Comparison of ENCODE assay signal across 27 cellular contexts in the genomic region with DNA sequence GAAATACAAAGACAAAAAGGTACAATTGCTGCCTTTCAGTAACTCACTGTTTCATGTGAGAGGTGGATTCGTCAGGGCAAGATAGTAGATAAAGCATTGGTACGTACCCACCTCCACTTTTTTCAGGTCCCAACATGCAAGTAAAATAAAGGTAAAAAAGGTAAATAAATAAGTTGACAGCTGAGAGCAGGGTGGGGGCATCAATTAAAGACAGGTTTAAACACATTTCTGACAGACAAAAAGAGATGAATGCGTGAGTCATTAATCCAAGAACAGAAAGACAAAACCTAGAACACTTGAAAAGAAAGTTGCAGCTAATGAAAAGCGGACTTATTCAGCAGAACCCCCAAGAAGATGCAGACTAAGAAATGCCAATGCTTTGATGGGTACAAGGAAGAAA.
DNase-seq lines count a peak whose midpoint lies in the region; ATAC-seq and TF ChIP-seq lines count a peak whose summit lies in the region.
"Had no signal": no experiment of that assay in that cellular context is flagged by ENCODE, and none has a peak within 500 bp of the region (broad histone marks: within the 10 kb centered on the region; RNA-seq: fewer than 3 reads in every experiment).

No MANE protein-coding gene starts in this region.

- DNase-seq in NCI-H1105 treated with DMSO at 0.1 percent for 48 hours (lab: John Stamatoyannopoulos, UW), result peak; percentile 24
- DNase-seq in NCI-H1105 (lab: John Stamatoyannopoulos, UW), result no peak
- DNase-seq in IMR-90, result no peak
- no peak for DNase-seq in brain microvascular endothelial cell
- no peak for DNase-seq in osteoblast (ENCODE audit: insufficient read length, low spot score, missing footprints)
- DNase-seq in chondrocyte (ENCODE audit: low spot score), result no peak
- no peak for DNase-seq in esophagus squamous epithelium (lab: John Stamatoyannopoulos, UW)
- no peak for DNase-seq in psoas muscle
- DNase-seq: activated CD8-positive, alpha-beta T cell treated with anti-CD3 and anti-CD28 coated beads for 36 hours; anterior cingulate cortex; central memory CD4-positive, alpha-beta T cell; GOT3; left lung; naive B cell; NCI-H1417; NCI-H524 treated with DMSO at 0.1 percent for 48 hours; stimulated activated naive B cell treated with anti-CD40 and anti-IgM and Interleukin-4, amounts not matched to agents 10 μg/mL and 1 μg/mL and 100 μg/mL, for 72 hours; T-helper 2 cell had no signal

- peak overlapping the region; percentile 70 for H2AK5ac ChIP-seq in IMR-90 (ENCODE audit: low read depth, low read length)

- no peaks in the 10 kb centered on the region for H3K27me3 Mint-ChIP-seq in chondrocyte (ENCODE audit: low read depth)
- H3K27me3 Mint-ChIP-seq: activated CD8-positive, alpha-beta T cell treated with anti-CD3 and anti-CD28 coated beads for 36 hours; activated naive CD8-positive, alpha-beta T cell; naive B cell; progenitor cell of endocrine pancreas; stimulated activated naive B cell treated with anti-CD40 and anti-IgM and Interleukin-4, amounts not matched to agents 10 μg/mL and 1 μg/mL and 100 μg/mL, for 72 hours had no signal

- dilution Hi-C loops in IMR-90 (cut with HindIII; ENCODE audit: low sequenced_read_pairs, unreplicated experiment), result no loop called here

- peak overlapping the region; percentile 78; the same call in 1 of the 2 replicates for H3K18ac ChIP-seq in IMR-90 (ENCODE audit: low read depth, low read length)

- peak overlapping the region; percentile 90 for H4K91ac ChIP-seq in IMR-90 (ENCODE audit: insufficient read depth, low read depth, low read length)

- CTCF ChIA-PET in IMR-90 (lab: Yijun Ruan, JAX), result no interaction called here

- no peak overlapping the region for H3K4me3 ChIP-seq in IMR-90 (ENCODE audit: insufficient read depth, low read depth, low read length)
- H3K4me3 ChIP-seq in brain microvascular endothelial cell (ENCODE audit: low read depth, low read length), result peak overlapping the region; percentile 18
- H3K4me3 ChIP-seq in osteoblast (ENCODE audit: insufficient read depth, low read length), result no peak overlapping the region
- H3K4me3 ChIP-seq in esophagus squamous epithelium, result no peak overlapping the region
- no peak overlapping the region for H3K4me3 ChIP-seq in psoas muscle
- H3K4me3 ChIP-seq: GM12878, left lung, SK-N-MC, suprapubic skin had no signal

- H3K9me1 ChIP-seq in IMR-90 (ENCODE audit: insufficient read depth, low read length), result no peaks in the 10 kb centered on the region

- H3K9me3 Mint-ChIP-seq in chondrocyte (ENCODE audit: low read depth), result no peaks in the 10 kb centered on the region
- H3K9me3 Mint-ChIP-seq: mesothelial cell of epicardium had no signal

- H3K36me3 ChIP-seq in IMR-90 (ENCODE audit: control insufficient read depth, insufficient read depth, low read length), result no peaks in the 10 kb centered on the region
- no peaks in the 10 kb centered on the region for H3K36me3 ChIP-seq in brain microvascular endothelial cell (replicated peaks)
- H3K36me3 ChIP-seq in osteoblast (ENCODE audit: insufficient read depth, low read length), result no peaks in the 10 kb centered on the region
- H3K36me3 ChIP-seq in esophagus squamous epithelium, result no peaks in the 10 kb centered on the region
- no peaks in the 10 kb centered on the region for H3K36me3 ChIP-seq in psoas muscle (ENCODE audit: insufficient read depth in 1 of 2, low read depth in 1 of 2)
- H3K36me3 ChIP-seq: left lung, neutrophil, suprapubic skin had no signal

- ATAC-seq in IMR-90 (ENCODE audit: low read depth) (no peak), psoas muscle (no peak)
- ATAC-seq: activated CD8-positive, alpha-beta T cell treated with anti-CD3 and anti-CD28 coated beads for 36 hours; GM12878; left lung; sciatic nerve; stimulated activated naive B cell treated with anti-CD40 and anti-IgM and Interleukin-4, amounts not matched to agents 10 μg/mL and 1 μg/mL and 100 μg/mL, for 72 hours had no signal

- H3K79me2 ChIP-seq in osteoblast (ENCODE audit: insufficient read depth, low read length), result no peaks in the 10 kb centered on the region

- H4K20me1 ChIP-seq in IMR-90 (ENCODE audit: insufficient read depth, low read length) (no peaks in the 10 kb centered on the region), osteoblast (ENCODE audit: insufficient read depth, low read length) (no peaks in the 10 kb centered on the region)

- no TSS peak for BruUV-seq in IMR-90 (replicated peaks; lab: Mats Ljungman, UMichigan)

- TF ChIP-seq RAD21 in IMR-90 (IDR thresholded peaks at IDR 0.05; ENCODE audit: low read length), result no peak

- H3K79me1 ChIP-seq in IMR-90 (ENCODE audit: low read depth in 1 of 2, low read length in 2 of 2), result peaks cover 0 to 8% of the 10 kb centered on the region in 2 experiments; a peak in 1 of 4 replicates

- peak overlapping the region; percentile 87 to 92 for H4K8ac ChIP-seq in IMR-90 (ENCODE audit: low read depth in 2 of 2, low read length in 2 of 2)

- no peak overlapping the region for H2AK9ac ChIP-seq in IMR-90 (replicated peaks; ENCODE audit: low read depth, low read length, poor library complexity)

- H2BK120ac ChIP-seq in IMR-90 (ENCODE audit: low read depth, low read length), result peak overlapping the region; percentile 98

- no peak for TF ChIP-seq CTCF in IMR-90 (conservative IDR thresholded peaks at IDR 0.05; ENCODE audit: low read depth, low read length)
- TF ChIP-seq CTCF in brain microvascular endothelial cell (IDR thresholded peaks at IDR 0.05; ENCODE audit: low read depth, low read length, missing control alignments), result no peak
- no peak for TF ChIP-seq CTCF in osteoblast (IDR thresholded peaks at IDR 0.05; ENCODE audit: extremely low read depth, low read depth, low read length)
- no peak for TF ChIP-seq CTCF in chondrocyte (IDR thresholded peaks at IDR 0.05)
- TF ChIP-seq CTCF in esophagus squamous epithelium (IDR thresholded peaks at IDR 0.05), result no peak
- no peak for TF ChIP-seq CTCF in psoas muscle (IDR thresholded peaks at IDR 0.05)

- POLR2A ChIA-PET in IMR-90 (lab: Charles Lee; ENCODE audit: unreplicated experiment), result no interaction called here

- H3K56ac ChIP-seq in IMR-90 (ENCODE audit: extremely low read depth, insufficient read depth, low read length), result peak overlapping the region; percentile 54

- H3K36me3 Mint-ChIP-seq in chondrocyte (ENCODE audit: low read depth), result no peaks in the 10 kb centered on the region
- H3K36me3 Mint-ChIP-seq: activated naive CD8-positive, alpha-beta T cell; mesothelial cell of epicardium; naive B cell; stimulated activated naive B cell treated with anti-CD40 and anti-IgM and Interleukin-4, amounts not matched to agents 10 μg/mL and 1 μg/mL and 100 μg/mL, for 72 hours had no signal

- no peak overlapping the region for H3K9ac ChIP-seq in IMR-90 (ENCODE audit: low read depth, low read length)

- H2AFZ ChIP-seq in IMR-90 (replicated peaks; ENCODE audit: low read length, poor library complexity) (no peak overlapping the region), osteoblast (ENCODE audit: low read length) (no peak overlapping the region)

- H3K27ac Mint-ChIP-seq in chondrocyte (ENCODE audit: unreplicated experiment), result no peak overlapping the region
- H3K27ac Mint-ChIP-seq: activated CD8-positive, alpha-beta T cell treated with anti-CD3 and anti-CD28 coated beads for 36 hours; activated naive CD8-positive, alpha-beta T cell; naive B cell; progenitor cell of endocrine pancreas; stimulated activated naive B cell treated with anti-CD40 and anti-IgM and Interleukin-4, amounts not matched to agents 10 μg/mL and 1 μg/mL and 100 μg/mL, for 72 hours had no signal

- peak overlapping the region; percentile 62; the same call in 1 of the 2 replicates for H4K5ac ChIP-seq in IMR-90 (ENCODE audit: low read depth, low read length)

- peak overlapping the region; percentile 87 for H3K4ac ChIP-seq in IMR-90 (ENCODE audit: low read depth, low read length)

- H3K9me3 ChIP-seq in IMR-90 (ENCODE audit: control insufficient read depth, insufficient read depth, low read length) (no peaks in the 10 kb centered on the region), osteoblast (ENCODE audit: low read depth, low read length) (no peaks in the 10 kb centered on the region), esophagus squamous epithelium (no peaks in the 10 kb centered on the region), psoas muscle (no peaks in the 10 kb centered on the region)
- H3K9me3 ChIP-seq: left lung, neutrophil, suprapubic skin had no signal

- H3K4me2 ChIP-seq in IMR-90 (ENCODE audit: low read depth, low read length), result no peak overlapping the region
- H3K4me2 ChIP-seq in osteoblast (ENCODE audit: insufficient read depth, low read length), result peak overlapping the region; percentile 54

- WGBS in IMR-90 (ENCODE audit: extremely low coverage in 2 of 2, insufficient read length in 1 of 2), 2 experiments, result 80% methylated on average over 1 of the region's 4 CpGs; no CpG with 5 or more reads in 1 of the 2 experiments
- 48 to 51% methylated on average over 4 of the region's 4 CpGs for WGBS in esophagus squamous epithelium, 2 donors
- WGBS in psoas muscle, 3 donors, result 87 to 93% (median 89%) methylated on average over 4 of the region's 4 CpGs

- H2BK20ac ChIP-seq in IMR-90 (ENCODE audit: low read depth, low read length), result peak overlapping the region; percentile 94

- intact Hi-C loops in IMR-90 (cut with micrococcal nuclease) (no loop called here), esophagus squamous epithelium (cut with DNase I) (no loop called here), psoas muscle (cut with DNase I) (no loop called here)

- peak overlapping the region; percentile 53 for H3K23ac ChIP-seq in IMR-90 (ENCODE audit: low read depth, low read length)

- no peak overlapping the region for H3K4me3 Mint-ChIP-seq in chondrocyte (ENCODE audit: unreplicated experiment)
- H3K4me3 Mint-ChIP-seq: activated CD8-positive, alpha-beta T cell treated with anti-CD3 and anti-CD28 coated beads for 36 hours; activated naive CD8-positive, alpha-beta T cell; mesothelial cell of epicardium; naive B cell; stimulated activated naive B cell treated with anti-CD40 and anti-IgM and Interleukin-4, amounts not matched to agents 10 μg/mL and 1 μg/mL and 100 μg/mL, for 72 hours had no signal

- peak overlapping the region; percentile 91; the same call in 2 of the 3 replicates for H2BK15ac ChIP-seq in IMR-90 (ENCODE audit: low read depth, low read length)

- peak overlapping the region; percentile 91 for H3K14ac ChIP-seq in IMR-90 (replicated peaks; ENCODE audit: low read depth, low read length)

- in situ Hi-C loops in IMR-90 (cut with MboI; ENCODE audit: low sequenced_read_pairs), result no loop called here
- in situ Hi-C loops in brain microvascular endothelial cell (cut with HindIII; ENCODE audit: low pct_ligation_motif_present, low sequenced_read_pairs), result no loop called here

- peaks cover 51% of the 10 kb centered on the region for H3K4me1 Mint-ChIP-seq in chondrocyte (ENCODE audit: low read depth)
- H3K4me1 Mint-ChIP-seq: naive B cell; stimulated activated naive B cell treated with anti-CD40 and anti-IgM and Interleukin-4, amounts not matched to agents 10 μg/mL and 1 μg/mL and 100 μg/mL, for 72 hours had no signal

- H2BK5ac ChIP-seq in IMR-90 (ENCODE audit: low read depth, low read length, poor library complexity, severe bottlenecking), result peak overlapping the region; percentile 94

- H3K4me1 ChIP-seq in IMR-90 (ENCODE audit: control insufficient read depth, insufficient read depth, low read length), result peaks cover 14% of the 10 kb centered on the region
- peaks cover 39% of the 10 kb centered on the region for H3K4me1 ChIP-seq in osteoblast (ENCODE audit: insufficient read depth, low read length)
- peaks cover 0 to 15% (median 0%) of the 10 kb centered on the region in 3 donors for H3K4me1 ChIP-seq in esophagus squamous epithelium
- H3K4me1 ChIP-seq in psoas muscle, result no peaks in the 10 kb centered on the region
- H3K4me1 ChIP-seq: left lung had no signal

- peak overlapping the region; percentile 11 for H3K27ac ChIP-seq in IMR-90 (ENCODE audit: insufficient read depth, low read length)
- H3K27ac ChIP-seq in brain microvascular endothelial cell, result no peak overlapping the region
- H3K27ac ChIP-seq in osteoblast (ENCODE audit: low read depth, low read length), result peak overlapping the region; percentile 59
- no peak overlapping the region for H3K27ac ChIP-seq in esophagus squamous epithelium
- no peak overlapping the region for H3K27ac ChIP-seq in psoas muscle
- H3K27ac ChIP-seq: 22Rv1, left lung, neutrophil, SK-N-MC, suprapubic skin had no signal

- no peaks in the 10 kb centered on the region for H3K27me3 ChIP-seq in IMR-90 (ENCODE audit: control insufficient read depth, insufficient read depth, low read length)
- H3K27me3 ChIP-seq in brain microvascular endothelial cell (replicated peaks), result no peaks in the 10 kb centered on the region
- H3K27me3 ChIP-seq in osteoblast (ENCODE audit: insufficient read depth, low read length), result no peaks in the 10 kb centered on the region
- no peaks in the 10 kb centered on the region for H3K27me3 ChIP-seq in esophagus squamous epithelium
- H3K27me3 ChIP-seq in psoas muscle (ENCODE audit: insufficient read depth in 3 of 3, low read length in 2 of 3), result no peaks in the 10 kb centered on the region
- H3K27me3 ChIP-seq: left lung, neutrophil, suprapubic skin had no signal

- no peak for TF ChIP-seq POLR2A in IMR-90 (IDR thresholded peaks at IDR 0.05; ENCODE audit: low read depth, low read length)
- TF ChIP-seq POLR2A in esophagus squamous epithelium (IDR thresholded peaks at IDR 0.05), result no peak

Comparison
In these comparisons a context has a peak if more than half of its experiments do, and no peak if none do; other contexts are left out.
1. H3K27ac ChIP-seq: peak in IMR-90 (single experiment) and osteoblast (single experiment); none in brain microvascular endothelial cell (single experiment), esophagus squamous epithelium (0 of 4) and psoas muscle (single experiment).